Comparison of ENCODE assay signal across 1 cellular context in genomic region chr16:23432176-23433128, GRCh38.
TF ChIP-seq lines count a peak whose summit lies in the region.

No MANE protein-coding gene starts in this region.

TF ChIP-seq in IMR-90, 13 proteins besides CTCF, POLR2A, EP300 and RAD21:
- TF ChIP-seq MAZ (IDR thresholded peaks at IDR 0.05; ENCODE audit: borderline replicate concordance, low read depth, low read length) = no peak
- TF ChIP-seq CEBPB (IDR thresholded peaks at IDR 0.05; ENCODE audit: low read depth, low read length) = no peak
- TF ChIP-seq RFX5 (IDR thresholded peaks at IDR 0.05; ENCODE audit: low read depth, low read length) = no peak
- TF ChIP-seq SMC3 (IDR thresholded peaks at IDR 0.05; ENCODE audit: low read depth, low read length) = no peak
- no peak for TF ChIP-seq MAFK (IDR thresholded peaks at IDR 0.05; ENCODE audit: low read depth, low read length)
- no peak for TF ChIP-seq CHD1 (IDR thresholded peaks at IDR 0.05; ENCODE audit: low read depth, low read length)
- no peak for TF ChIP-seq ELK1 (IDR thresholded peaks at IDR 0.05; ENCODE audit: borderline replicate concordance, low read depth, low read length)
- TF ChIP-seq MXI1 (IDR thresholded peaks at IDR 0.05; ENCODE audit: borderline replicate concordance, low read depth, low read length) = no peak
- no peak for TF ChIP-seq BHLHE40 (IDR thresholded peaks at IDR 0.05; ENCODE audit: low read depth, low read length)
TF ChIP-seq in IMR-90: peak in this region for 0.
